In the genomic region with DNA sequence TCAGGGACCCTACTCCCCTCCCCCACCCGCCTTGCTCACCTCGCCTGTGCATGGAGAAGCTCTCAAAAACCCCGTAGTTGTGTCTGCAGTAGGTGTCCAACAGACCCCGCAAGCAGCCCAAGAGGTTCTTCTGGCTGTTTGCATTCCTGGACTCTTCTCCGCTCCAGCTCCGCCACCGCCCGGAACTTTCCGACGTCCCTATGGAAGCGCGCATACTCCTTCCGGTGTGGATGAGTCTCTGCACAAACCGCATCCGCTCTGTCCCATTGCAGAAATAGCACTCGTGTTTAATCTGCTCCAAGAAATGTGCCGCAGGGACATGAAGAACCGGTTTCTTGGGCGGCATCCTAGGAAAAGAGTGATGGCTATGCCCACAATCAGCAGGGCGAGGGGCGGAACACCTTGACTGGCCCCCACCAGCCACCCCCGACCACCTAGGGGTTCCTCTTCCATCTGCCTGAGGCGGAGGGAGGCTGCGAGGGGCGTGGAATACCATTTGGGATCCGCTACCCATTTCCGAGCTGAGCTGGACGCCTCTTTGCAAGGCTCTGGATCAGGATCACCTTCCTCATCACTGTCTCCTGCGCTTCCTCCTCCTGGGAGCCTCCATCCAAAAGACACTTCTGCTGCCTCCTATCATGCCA, we compare ENCODE assay signal across 17 cellular contexts. TPM values are rescaled to one million over a fixed set of nuclear protein-coding genes. Genes with fewer than 3 reads are reported as not detected.
DNase-seq lines count a peak whose midpoint lies in the region; ATAC-seq, FAIRE-seq and TF ChIP-seq lines count a peak whose summit lies in the region.
"Had no signal": no experiment of that assay in that cellular context is flagged by ENCODE, and none has a peak within 500 bp of the region (broad histone marks: within the 10 kb centered on the region; RNA-seq: fewer than 3 reads in every experiment).

No MANE protein-coding gene starts in this region.

- TF ChIP-seq CTCF in A549 (IDR thresholded peaks at IDR 0.05) (no peak), GM06990 (IDR thresholded peaks at IDR 0.05; ENCODE audit: insufficient read depth, low read length, poor library complexity, severe bottlenecking) (no peak), astrocyte (IDR thresholded peaks at IDR 0.05; ENCODE audit: insufficient read depth, low read depth, low read length) (no peak), type B pancreatic cell (conservative IDR thresholded peaks at IDR 0.05) (no peak)

- H3K79me2 ChIP-seq in astrocyte (ENCODE audit: insufficient read depth, low read length): no peaks in the 10 kb centered on the region

- H3K4me2 ChIP-seq in A549 (0 out of 3 replicates have a peak overlapping the region, but pooled peaks have one; percentile 21), astrocyte (ENCODE audit: low read length) (peak overlapping the region; percentile 59)

- H3K36me3 ChIP-seq in GM06990 (ENCODE audit: control insufficient read depth, insufficient read depth, low read length): no peaks in the 10 kb centered on the region
- H3K36me3 ChIP-seq in astrocyte (ENCODE audit: insufficient read depth, low read length): no peaks in the 10 kb centered on the region
- H3K36me3 ChIP-seq in mucosa of rectum (ENCODE audit: control insufficient read depth in 2 of 2, insufficient read depth in 2 of 2, low read length in 2 of 2): no peaks in the 10 kb centered on the region

- 38% methylated on average over 25 of the region's 29 CpGs for WGBS in A549 (ENCODE audit: missing lambda C conversion rate)

- H3K9ac ChIP-seq in astrocyte (ENCODE audit: low read length) (no peak overlapping the region), mucosa of rectum (ENCODE audit: low read depth in 1 of 2, low read length in 2 of 2) (no peak overlapping the region)

- intact Hi-C loops in left colon (cut with DNase I, micrococcal nuclease): no loop called here

- H3K36me3 Mint-ChIP-seq in astrocyte (ENCODE audit: low read depth, unreplicated experiment) (no peaks in the 10 kb centered on the region), type B pancreatic cell (no peaks in the 10 kb centered on the region)

- H3K4me1 Mint-ChIP-seq in astrocyte (ENCODE audit: low read depth, unreplicated experiment) (no peaks in the 10 kb centered on the region), type B pancreatic cell (ENCODE audit: unreplicated experiment) (no peaks in the 10 kb centered on the region)

- H3K27ac ChIP-seq in A549 (no peak overlapping the region), astrocyte (ENCODE audit: low read depth, low read length) (no peak overlapping the region), mucosa of rectum (ENCODE audit: low read depth in 2 of 2, low read length in 2 of 2) (no peak overlapping the region)
- H3K27ac ChIP-seq: C4-2B had no signal

- no peaks in the 10 kb centered on the region for H3K9me3 Mint-ChIP-seq in astrocyte (ENCODE audit: unreplicated experiment)
- H3K9me3 Mint-ChIP-seq in type B pancreatic cell: peaks cover 5% of the 10 kb centered on the region

- H3K9me3 ChIP-seq in A549 (no peaks in the 10 kb centered on the region), astrocyte (ENCODE audit: insufficient read depth, low read depth, low read length) (no peaks in the 10 kb centered on the region), mucosa of rectum (ENCODE audit: control insufficient read depth in 2 of 2, low read length in 2 of 2) (no peaks in the 10 kb centered on the region)

- H3K4me3 ChIP-seq in A549 (peak overlapping the region; percentile 12; the same call in 1 of the 3 replicates), GM06990 (replicated peaks; ENCODE audit: low read depth, low read length) (peak overlapping the region; percentile 36), astrocyte (ENCODE audit: insufficient read depth, low read depth, low read length) (no peak overlapping the region), mucosa of rectum (ENCODE audit: low read length in 2 of 2) (peak overlapping the region; percentile 43 to 69)

- H3K4me3 Mint-ChIP-seq in astrocyte (ENCODE audit: unreplicated experiment) (no peak overlapping the region), type B pancreatic cell (no peak overlapping the region)
- H3K4me3 Mint-ChIP-seq: H9 had no signal

- no peak for FAIRE-seq in A549 (lab: Jason Lieb, UNC)
- FAIRE-seq in astrocyte (lab: Jason Lieb, UNC): no peak
- FAIRE-seq: islet of Langerhans had no signal

- POLR2A ChIA-PET in A549 (lab: Yijun Ruan, JAX): no interaction called here

- ATAC-seq in A549: no peak
- no peak for ATAC-seq in left colon
- ATAC-seq in GM21526 (IDR thresholded peaks at IDR 0.05; ENCODE audit: low FRiP score, unreplicated experiment): no peak
- no peak for ATAC-seq in HG03432 (IDR thresholded peaks at IDR 0.05; ENCODE audit: unreplicated experiment)

- no peaks in the 10 kb centered on the region for H3K4me1 ChIP-seq in A549
- no peaks in the 10 kb centered on the region for H3K4me1 ChIP-seq in astrocyte (ENCODE audit: insufficient read depth, low read length)
- no peaks in the 10 kb centered on the region for H3K4me1 ChIP-seq in mucosa of rectum (ENCODE audit: control insufficient read depth in 2 of 2, insufficient read depth in 2 of 2, low read length in 2 of 2)

- H3K27me3 Mint-ChIP-seq in astrocyte (ENCODE audit: low read depth, unreplicated experiment): peaks cover 7% of the 10 kb centered on the region
- peaks cover 21% of the 10 kb centered on the region for H3K27me3 Mint-ChIP-seq in type B pancreatic cell

- H4K20me1 ChIP-seq in astrocyte (ENCODE audit: insufficient read depth, low read length): no peaks in the 10 kb centered on the region

- H3K27me3 ChIP-seq in GM06990 (replicated peaks; ENCODE audit: control insufficient read depth, insufficient read depth, low read length) (no peaks in the 10 kb centered on the region), astrocyte (ENCODE audit: insufficient read depth, low read length) (no peaks in the 10 kb centered on the region), mucosa of rectum (ENCODE audit: control insufficient read depth in 2 of 2, insufficient read depth in 2 of 2, low read length in 2 of 2) (peaks cover 0 to 2% of the 10 kb centered on the region in 2 donors)

- TF ChIP-seq POLR2A in A549 (IDR thresholded peaks at IDR 0.05; ENCODE audit: low read length): no peak

- TF ChIP-seq EP300 in A549 (IDR thresholded peaks at IDR 0.05): no peak

- peak overlapping the region; percentile 47 for H2AFZ ChIP-seq in astrocyte (ENCODE audit: low read depth, low read length)

- no peak for TF ChIP-seq RAD21 in A549 (conservative IDR thresholded peaks at IDR 0.05 in 1 of 2, IDR thresholded peaks at IDR 0.05 in 1 of 2)

- H3K27ac Mint-ChIP-seq in astrocyte (ENCODE audit: unreplicated experiment) (no peak overlapping the region), type B pancreatic cell (no peak overlapping the region)
- H3K27ac Mint-ChIP-seq: H9 had no signal

- DNase-seq in A549 (ENCODE audit: low read depth in 1 of 2, low spot score in 1 of 2): no peak
- no peak for DNase-seq in GM06990 (ENCODE audit: extremely low read depth, insufficient read length)
- DNase-seq in astrocyte (ENCODE audit: low read depth): no peak
- DNase-seq in left colon: no peak
- DNase-seq in type B pancreatic cell (ENCODE audit: extremely low spot score, unreplicated experiment): no peak
- DNase-seq: activated gamma-delta T cell; H9; NCI-H345; stimulated activated CD4-positive, alpha-beta T cell treated with anti-CD3 and anti-CD28 coated beads, Interleukin-4, amount 100 ng/mL, for 4 hours had no signal

- CTCF ChIA-PET in A549 (lab: Yijun Ruan, JAX): interaction anchor here (1.1 to 1.3 kb wide), 2 partner anchors 46 to 240 kb away, joined by 3 to 4 read pairs; no protein-coding TSS in a partner anchor

TF ChIP-seq in A549, 52 proteins besides CTCF, POLR2A, EP300 and RAD21:
- TF ChIP-seq CBX8 (IDR thresholded peaks at IDR 0.05): no peak
- no peak for TF ChIP-seq HOXB5 (CRISPR knock-in tag; IDR thresholded peaks at IDR 0.05)

RNA-seq across cellular contexts. Expression of gene HLA-DRA, which starts 20.2 kb away (rescaled TPM):
- polyA plus RNA-seq in A549 (2011; rRNA removed) (not detected in 2 replicates), A549 (2017; fragmentation: RNase III; extraction: RNeasy Plus Mini Kit Qiagen cat#74134 plus additional on column Dnase treatment) (not detected in 3 replicates)
- not detected in 2 replicates for polyA plus RNA-seq in A549 (2012; cell fraction: cytosol; rRNA removed)
- not detected in 2 replicates for polyA plus RNA-seq in A549 (2012; cell fraction: nucleus; rRNA removed)
- polyA minus RNA-seq in A549 (2011; rRNA and poly(A)+ RNA removed): not detected in 2 replicates
- total RNA-seq in astrocyte (not detected in 2 replicates), left colon (100 to 1,000 TPM in 1 of 2 donors, 10 to 100 TPM in 1; 29.3 to 159 TPM), type B pancreatic cell (ENCODE audit: low replicate concordance) (1.4 and 2.1 TPM in 2 replicates)
- total RNA-seq: fibroblast of villous mesenchyme had no signal

RNA-seq across cellular contexts. Expression of gene BTNL2, which starts 52.9 kb away (rescaled TPM):
- polyA plus RNA-seq in A549 (2011; rRNA removed) (not detected in 2 replicates), A549 (2017; fragmentation: RNase III; extraction: RNeasy Plus Mini Kit Qiagen cat#74134 plus additional on column Dnase treatment) (not detected in 3 replicates)
- polyA plus RNA-seq in A549 (2012; cell fraction: cytosol; rRNA removed): not detected in 2 replicates
- not detected in 2 replicates for polyA plus RNA-seq in A549 (2012; cell fraction: nucleus; rRNA removed)
- not detected in 2 replicates for polyA minus RNA-seq in A549 (2011; rRNA and poly(A)+ RNA removed)
- total RNA-seq in astrocyte (not detected in 2 replicates), left colon (not detected), type B pancreatic cell (ENCODE audit: low replicate concordance) (not detected in 2 replicates)
- total RNA-seq: fibroblast of villous mesenchyme, H9, osteoblast, temporal lobe had no signal
